Comparison of ENCODE assay signal across 20 cellular contexts in the genomic region with DNA sequence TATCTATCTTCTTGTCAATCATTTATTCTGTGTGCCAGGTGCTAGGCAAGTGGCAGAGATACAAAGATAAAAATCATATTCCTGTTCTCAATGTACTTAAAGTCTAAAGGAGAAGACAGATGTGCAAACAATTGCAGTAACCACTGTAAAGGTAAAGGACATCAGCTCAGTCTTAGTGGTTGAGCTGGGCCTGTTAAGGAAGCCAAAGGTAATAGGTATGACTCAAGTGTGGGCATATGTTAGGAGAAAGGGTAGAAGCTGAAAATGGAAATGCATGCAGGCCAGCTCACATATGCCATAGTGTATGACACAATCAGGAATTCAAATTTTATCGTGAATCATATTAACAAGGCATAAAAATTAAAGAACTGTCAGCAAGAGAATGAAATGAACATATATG. TPM values are rescaled to one million over a fixed set of nuclear protein-coding genes. Genes with fewer than 3 reads are reported as not detected.
"Had no signal": no experiment of that assay in that cellular context is flagged by ENCODE, and none has a peak within 500 bp of the region (broad histone marks: within the 10 kb centered on the region; RNA-seq: fewer than 3 reads in every experiment).

No MANE protein-coding gene starts in this region.

- H3K4me2 ChIP-seq: KMS-11, PC-9 had no signal

- H3K27me3 ChIP-seq: Peyer's patch, SJCRH30 had no signal

- DNase-seq: Kasumi-1, MM.1S, NCI-H1092 treated with DMSO at 0.1 percent for 48 hours, NCI-H1436, NCI-H187 treated with DMSO at 0.1 percent for 48 hours, NCI-H2227 treated with DMSO at 0.1 percent for 48 hours, NCI-H524, NCI-H526 treated with DMSO at 0.1 percent for 48 hours, NCI-H748 treated with DMSO at 0.1 percent for 48 hours, PC-9, Peyer's patch, SHP77 treated with DMSO at 0.1 percent for 48 hours, SJCRH30, T-helper 1 cell had no signal

- H3K4me1 ChIP-seq: Peyer's patch, SJCRH30 had no signal

- H2AFZ ChIP-seq: PC-9 had no signal

- FAIRE-seq: HTR-8/SVneo, K562 had no signal

- H3K27ac ChIP-seq: KMS-11, PC-9, Peyer's patch, SJCRH30 had no signal

- H3K9ac ChIP-seq: KMS-11 had no signal

- H3K4me3 ChIP-seq: K562, PC-9, Peyer's patch, SJCRH30 had no signal

- H3K9me3 ChIP-seq: Peyer's patch, SJCRH30 had no signal

- H3K36me3 ChIP-seq: Peyer's patch, SJCRH30 had no signal

- ATAC-seq: K562, Right ventricle myocardium inferior, SK-N-SH treated with all-trans-retinoic acid at 6 μM for 48 hours had no signal

RNA-seq across cellular contexts. Expression of a gene that starts 49.8 kb away (rescaled TPM):
- total RNA-seq: NCI-H460 had no signal
